17 cellular contexts compared by ENCODE assay signal in the genomic region with DNA sequence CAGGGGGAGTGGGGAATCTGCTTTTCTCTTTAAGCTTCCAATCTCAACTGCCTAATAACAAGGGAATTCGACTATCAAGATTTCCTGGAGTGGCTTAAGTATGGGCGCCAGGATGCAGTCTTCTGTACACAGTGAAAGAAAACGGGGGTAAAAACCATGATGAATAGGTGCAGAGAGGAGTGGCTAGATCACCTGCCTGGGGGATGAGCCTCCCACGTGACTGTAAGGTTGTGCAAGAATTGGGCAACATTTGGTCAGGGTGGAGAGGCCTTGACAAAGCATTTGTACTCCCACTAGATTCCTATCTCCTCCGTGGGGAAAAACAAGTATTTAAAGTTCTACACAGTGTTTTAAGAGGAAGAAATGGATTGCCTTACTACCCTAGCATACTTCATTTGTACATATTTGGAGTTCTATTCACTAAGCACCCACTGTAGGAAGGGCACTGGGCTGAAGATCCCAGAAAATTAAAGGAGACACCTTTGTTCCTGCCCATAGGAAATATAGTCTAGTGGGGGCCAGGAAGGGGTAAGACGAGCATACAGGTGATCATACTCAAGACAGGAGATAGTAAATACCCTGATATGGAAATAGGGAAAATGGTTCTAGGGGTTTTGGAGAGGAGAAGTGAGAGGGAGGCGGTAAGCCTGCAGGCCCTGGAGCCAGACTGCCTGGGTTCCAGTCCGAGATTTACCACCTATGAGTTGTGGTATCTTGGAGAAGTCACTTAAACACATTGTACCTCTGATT. TPM values are rescaled to one million over a fixed set of nuclear protein-coding genes. Genes with fewer than 3 reads are reported as not detected.
DNase-seq lines count a peak whose midpoint lies in the region; ATAC-seq and TF ChIP-seq lines count a peak whose summit lies in the region.
"Had no signal": no experiment of that assay in that cellular context is flagged by ENCODE, and none has a peak within 500 bp of the region (broad histone marks: within the 10 kb centered on the region; RNA-seq: fewer than 3 reads in every experiment).

No MANE protein-coding gene starts in this region.

- H3K27ac Mint-ChIP-seq in HFFc6 (peak overlapping the region; percentile 11; the same call in 1 of the 2 replicates), osteocyte (ENCODE audit: unreplicated experiment) (no peak overlapping the region)
- H3K27ac Mint-ChIP-seq: activated T-helper 2 cell treated with anti-CD3 and anti-CD28 coated beads, Interferon-gamma antibody, Interleukin-2, Interleukin-4, amounts not matched to agents 10 μg/mL and 5 μg/mL and 100 μg/mL, durations not matched to agents 14 hours and 24 hours and 36 hours had no signal

- no peaks in the 10 kb centered on the region for H3K9me3 ChIP-seq in RWPE2 (ENCODE audit: severe bottlenecking)
- H3K9me3 ChIP-seq: ovary had no signal

- H3K36me3 ChIP-seq in RWPE2 (ENCODE audit: low read depth), result no peaks in the 10 kb centered on the region; the same call in 1 of the 2 replicates
- H3K36me3 ChIP-seq: ovary had no signal

- H3K27me3 Mint-ChIP-seq in HFFc6 (ENCODE audit: insufficient read depth), result peaks cover 2% of the 10 kb centered on the region
- H3K27me3 Mint-ChIP-seq in osteocyte (ENCODE audit: unreplicated experiment), result no peaks in the 10 kb centered on the region

- TF ChIP-seq CTCF in HFFc6 (IDR thresholded peaks at IDR 0.05) (no peak), RWPE2 (IDR thresholded peaks at IDR 0.05; ENCODE audit: poor library complexity, severe bottlenecking) (no peak), fibroblast of mammary gland (conservative IDR thresholded peaks at IDR 0.05; ENCODE audit: control insufficient read depth, insufficient read depth, low read depth, low read length) (no peak), osteocyte (IDR thresholded peaks at IDR 0.05) (no peak)

- DNase-seq in HFFc6 (no peak), RWPE2 (ENCODE audit: low spot score) (no peak), fibroblast of mammary gland (ENCODE audit: low read depth) (peak; percentile 65), osteocyte (ENCODE audit: extremely low spot score, unreplicated experiment) (peak; percentile 17), NOMO-1 treated with DMSO at 0.1 percent for 48 hours (lab: John Stamatoyannopoulos, UW; ENCODE audit: unreplicated experiment) (no peak), retina (no peak)
- no peak for DNase-seq in stimulated activated CD8-positive, alpha-beta memory T cell treated with anti-CD3 and anti-CD28 coated beads, Interleukin-4, amount 100 ng/mL, for 48 hours
- DNase-seq: activated CD4-positive, alpha-beta T cell treated with anti-CD3 and anti-CD28 coated beads, Interleukin-2, amount 50 U/mL, for 4 hours; DMS53; effector CD8-positive, alpha-beta T cell; Karpas-422; midbrain; ovary; T-helper 2 cell had no signal

- H3K27ac ChIP-seq in RWPE2 (ENCODE audit: poor library complexity, severe bottlenecking), result peak overlapping the region; percentile 95
- H3K27ac ChIP-seq: ovary had no signal

- H3K27me3 ChIP-seq in RWPE2 (ENCODE audit: insufficient read depth, poor library complexity, severe bottlenecking), result no peaks in the 10 kb centered on the region
- H3K27me3 ChIP-seq: ovary had no signal

- peaks cover 77% of the 10 kb centered on the region for H3K4me1 ChIP-seq in RWPE2 (ENCODE audit: insufficient read depth, poor library complexity, severe bottlenecking)

- H3K4me3 ChIP-seq in RWPE2 (ENCODE audit: severe bottlenecking) (no peak overlapping the region), fibroblast of mammary gland (ENCODE audit: control insufficient read depth, low read depth, low read length) (no peak overlapping the region)
- H3K4me3 ChIP-seq: ovary had no signal

- H3K9me3 Mint-ChIP-seq in HFFc6 (no peaks in the 10 kb centered on the region), osteocyte (ENCODE audit: unreplicated experiment) (no peaks in the 10 kb centered on the region)
- H3K9me3 Mint-ChIP-seq: activated T-helper 2 cell treated with anti-CD3 and anti-CD28 coated beads, Interferon-gamma antibody, Interleukin-2, Interleukin-4, amounts not matched to agents 10 μg/mL and 5 μg/mL and 100 μg/mL, durations not matched to agents 14 hours and 24 hours and 36 hours had no signal

- H3K36me3 Mint-ChIP-seq in HFFc6 (ENCODE audit: low read depth) (no peaks in the 10 kb centered on the region; the same call in 1 of the 2 replicates), osteocyte (ENCODE audit: unreplicated experiment) (no peaks in the 10 kb centered on the region)

- peaks cover 91% of the 10 kb centered on the region for H3K4me1 Mint-ChIP-seq in HFFc6 (ENCODE audit: low read depth)
- peaks cover 21% of the 10 kb centered on the region for H3K4me1 Mint-ChIP-seq in osteocyte (ENCODE audit: unreplicated experiment)

- H3K4me3 Mint-ChIP-seq in HFFc6 (no peak overlapping the region), osteocyte (ENCODE audit: unreplicated experiment) (no peak overlapping the region)

- ATAC-seq in RWPE2 (ENCODE audit: low read depth) (peak; percentile 58), GM21786 (IDR thresholded peaks at IDR 0.05; ENCODE audit: unreplicated experiment) (no peak)
- ATAC-seq: Panc1 had no signal

RNA-seq across cellular contexts. Expression of gene EPAS1, which starts 29.2 kb away (rescaled TPM):
- total RNA-seq in HFFc6 (2021; fragmentation: NEBNext Ultra II Directional; extraction: Animal tissue kit (Norgen Biotek cat#: 25700)), result 100 to 1,000 TPM in 4 of 6 experiments, 10 to 100 TPM in 2; 93.5 to 115 (median 101) TPM
- 11.0 and 14.1 TPM in 2 replicates for total RNA-seq in osteocyte

Comparison
In these comparisons a context has a peak if more than half of its experiments do, and no peak if none do; other contexts are left out.
1. DNase-seq: peak in fibroblast of mammary gland (single experiment) and osteocyte (single experiment); none in HFFc6 (single experiment), RWPE2 (single experiment), stimulated activated CD8-positive, alpha-beta memory T cell treated with anti-CD3 and anti-CD28 coated beads, Interleukin-4, amount 100 ng/mL, for 48 hours (single experiment), NOMO-1 treated with DMSO at 0.1 percent for 48 hours (single experiment) and retina (single experiment).